ENCODE assay signal across 3 cellular contexts in the genomic region with DNA sequence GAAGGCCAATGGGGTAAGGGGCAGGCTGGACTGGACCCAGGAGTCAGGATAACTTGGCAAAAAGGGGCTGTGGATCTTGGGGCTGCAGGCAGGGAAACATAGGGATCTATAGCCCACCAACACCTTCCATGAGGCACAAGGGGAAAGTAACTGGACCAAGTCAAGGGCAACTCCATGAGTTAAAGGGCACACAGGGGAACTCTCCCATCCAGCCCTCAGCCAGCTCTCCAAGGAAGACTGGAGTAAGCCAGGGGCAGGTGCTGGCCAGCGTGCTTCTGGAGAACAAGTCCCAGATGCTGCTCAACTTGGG.
TF ChIP-seq lines count a peak whose summit lies in the region.

No MANE protein-coding gene starts in this region.

TF ChIP-seq in A549, 52 proteins besides CTCF, POLR2A, EP300 and RAD21:
- TF ChIP-seq, protein P1, sequence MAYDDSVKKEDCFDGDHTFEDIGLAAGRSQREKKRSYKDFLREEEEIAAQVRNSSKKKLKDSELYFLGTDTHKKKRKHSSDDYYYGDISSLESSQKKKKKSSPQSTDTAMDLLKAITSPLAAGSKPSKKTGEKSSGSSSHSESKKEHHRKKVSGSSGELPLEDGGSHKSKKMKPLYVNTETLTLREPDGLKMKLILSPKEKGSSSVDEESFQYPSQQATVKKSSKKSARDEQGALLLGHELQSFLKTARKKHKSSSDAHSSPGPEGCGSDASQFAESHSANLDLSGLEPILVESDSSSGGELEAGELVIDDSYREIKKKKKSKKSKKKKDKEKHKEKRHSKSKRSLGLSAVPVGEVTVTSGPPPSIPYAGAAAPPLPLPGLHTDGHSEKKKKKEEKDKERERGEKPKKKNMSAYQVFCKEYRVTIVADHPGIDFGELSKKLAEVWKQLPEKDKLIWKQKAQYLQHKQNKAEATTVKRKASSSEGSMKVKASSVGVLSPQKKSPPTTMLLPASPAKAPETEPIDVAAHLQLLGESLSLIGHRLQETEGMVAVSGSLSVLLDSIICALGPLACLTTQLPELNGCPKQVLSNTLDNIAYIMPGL (CRISPR knock-in tag; IDR thresholded peaks at IDR 0.05; ENCODE audit: borderline replicate concordance): no peak
- TF ChIP-seq CEBPB (IDR thresholded peaks at IDR 0.05) (no peak), SREBF2 (IDR thresholded peaks at IDR 0.05) (no peak), EHF (CRISPR knock-in tag; IDR thresholded peaks at IDR 0.05) (no peak), MAZ (IDR thresholded peaks at IDR 0.05; ENCODE audit: borderline replicate concordance, low read depth, low read length) (no peak), RFX5 (IDR thresholded peaks at IDR 0.05) (no peak), EHMT2 (IDR thresholded peaks at IDR 0.05; ENCODE audit: low read depth) (no peak), ZC3H11A (IDR thresholded peaks at IDR 0.05) (no peak), FOXS1 (CRISPR knock-in tag; IDR thresholded peaks at IDR 0.05) (no peak), MYC (IDR thresholded peaks at IDR 0.05; ENCODE audit: borderline replicate concordance, low read length) (no peak), GATA3 (IDR thresholded peaks at IDR 0.05; ENCODE audit: borderline replicate concordance) (no peak)

TF ChIP-seq in IMR-90, 13 proteins besides CTCF, POLR2A, EP300 and RAD21:
- no peak for TF ChIP-seq BHLHE40 (IDR thresholded peaks at IDR 0.05; ENCODE audit: low read depth, low read length)
- TF ChIP-seq SMC3 (IDR thresholded peaks at IDR 0.05; ENCODE audit: low read depth, low read length): no peak
- no peak for TF ChIP-seq FOS (IDR thresholded peaks at IDR 0.05; ENCODE audit: low read depth, low read length)

TF ChIP-seq in K562, 482 proteins besides CTCF, POLR2A, EP300 and RAD21:
- TF ChIP-seq RCOR1 (IDR thresholded peaks at IDR 0.05; ENCODE audit: borderline replicate concordance in 1 of 2, low read depth in 2 of 2, low read length in 2 of 2) (no peak), RFX5 (IDR thresholded peaks at IDR 0.05; ENCODE audit: low read depth, low read length) (no peak), CBFA2T2 (conservative IDR thresholded peaks at IDR 0.05) (no peak), ZNF324 (CRISPR knock-in tag; IDR thresholded peaks at IDR 0.05) (no peak)
